In the genomic region with DNA sequence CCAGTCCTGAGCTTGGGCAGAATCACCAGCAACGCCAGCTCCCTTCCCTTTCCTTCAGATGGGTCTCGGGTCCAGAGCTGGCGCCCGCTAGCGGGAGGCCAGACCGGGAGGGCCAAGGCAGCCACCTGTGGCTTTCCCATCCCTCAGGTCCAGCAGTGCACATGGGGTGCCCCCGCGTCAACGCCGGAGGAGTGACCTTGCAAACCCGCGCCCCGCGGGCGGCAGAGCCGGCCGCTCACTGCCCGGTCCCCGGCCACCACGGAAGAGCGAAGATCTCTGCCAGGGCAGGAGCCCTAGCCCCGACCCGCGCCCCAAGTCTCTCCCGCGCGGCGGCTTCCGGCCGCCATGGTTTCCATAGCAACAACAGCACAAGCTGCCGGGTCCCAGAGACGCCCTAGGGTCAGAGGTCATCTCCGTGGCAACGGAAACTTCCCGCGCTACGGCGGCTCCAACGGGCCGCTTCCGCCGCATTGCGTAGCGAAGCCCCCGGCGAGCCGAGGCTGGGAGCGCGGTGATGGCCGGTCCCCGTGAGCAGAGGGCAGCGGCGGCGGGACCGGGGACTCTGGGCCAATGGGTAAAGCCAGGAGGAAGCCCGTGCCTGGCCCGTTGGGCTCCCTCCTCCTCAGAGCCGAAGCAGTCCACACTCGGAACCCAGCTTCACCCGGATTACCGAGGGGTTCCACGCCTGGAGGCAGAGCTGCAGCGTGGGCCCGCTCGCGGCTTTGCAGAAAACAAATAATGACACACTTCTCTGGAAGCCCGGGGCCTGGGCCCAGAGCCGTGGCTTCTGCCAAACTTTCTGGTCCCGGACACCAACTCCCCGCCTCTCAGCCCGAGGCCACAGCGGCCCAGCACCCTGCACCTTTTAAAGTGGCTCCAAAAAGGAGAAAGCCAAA, we compare ENCODE assay signal across 8 cellular contexts. TPM values are rescaled to one million over a fixed set of nuclear protein-coding genes. Genes with fewer than 3 reads are reported as not detected.
DNase-seq lines count a peak whose midpoint lies in the region; ATAC-seq and TF ChIP-seq lines count a peak whose summit lies in the region.

No MANE protein-coding gene starts in this region.

- H3K9me3 ChIP-seq in liver (ENCODE audit: control insufficient read depth in 4 of 4, low read length in 3 of 4), result no peaks in the 10 kb centered on the region

- H3K9ac ChIP-seq in liver (ENCODE audit: low read depth in 1 of 2, low read length in 2 of 2), result peak overlapping the region; percentile 73 to 88

- no peaks in the 10 kb centered on the region for H3K27me3 ChIP-seq in dorsolateral prefrontal cortex
- H3K27me3 ChIP-seq in liver (ENCODE audit: control insufficient read depth in 4 of 4, insufficient read depth in 4 of 4, low read length in 3 of 4), result no peaks in the 10 kb centered on the region

- H3K4me1 Mint-ChIP-seq in HFFc6 (ENCODE audit: low read depth), result no peaks in the 10 kb centered on the region

- peaks cover 0 to 23% (median 13%) of the 10 kb centered on the region in 4 donors for H3K4me1 ChIP-seq in liver (ENCODE audit: control insufficient read depth in 4 of 4, insufficient read depth in 4 of 4, low read length in 3 of 4)

- intact Hi-C loops in dorsolateral prefrontal cortex (cut with DNase I), result loop anchor here in 1 of 2 donors (5.0 kb wide), 1 partner anchor 453 kb away; a partner anchor contains a TSS

- TF ChIP-seq CTCF in dorsolateral prefrontal cortex (IDR thresholded peaks at IDR 0.05 in 54 of 56, conservative IDR thresholded peaks at IDR 0.05 in 2 of 56; ENCODE audit: low read depth in 1 of 56, partially characterized antibody in 56 of 56) (peak in 24 of 56 donors; percentile 1 to 35 (median 18)), liver (IDR thresholded peaks at IDR 0.05; ENCODE audit: low read depth, low read length, missing input control) (no peak), HFFc6 (IDR thresholded peaks at IDR 0.05) (no peak)

- H3K27me3 Mint-ChIP-seq in HFFc6 (ENCODE audit: insufficient read depth), result peaks cover 4% of the 10 kb centered on the region; the same call in 1 of the 2 replicates

- H3K4me3 Mint-ChIP-seq in HFFc6, result no peak overlapping the region

- DNase-seq in NCI-H2171 treated with DMSO at 0.1 percent for 48 hours (lab: John Stamatoyannopoulos, UW), result peak; percentile 88
- peak; percentile 95 to 96 for DNase-seq in activated CD4-positive, alpha-beta T cell treated with anti-CD3 and anti-CD28 coated beads, Interleukin-2, amount 50 U/mL, for 4 hours
- DNase-seq in dorsolateral prefrontal cortex, result peak; percentile 70 to 95 (median 90)
- peak; percentile 97 to 98 for DNase-seq in stimulated activated CD4-positive, alpha-beta T cell treated with anti-CD3 and anti-CD28 coated beads, Interleukin-2, amount 100 ng/mL, for 48 hours
- DNase-seq in HFFc6, result no peak

- peak overlapping the region in 54 of 59 donors; percentile 13 to 88 (median 76) for H3K27ac ChIP-seq in dorsolateral prefrontal cortex
- H3K27ac ChIP-seq in liver (ENCODE audit: low read depth in 1 of 2, low read length in 2 of 2), result peak overlapping the region; percentile 89 to 94

- WGBS in liver, result 1% methylated on average over 72 of the region's 72 CpGs

- peaks cover 7% of the 10 kb centered on the region for H3K9me3 Mint-ChIP-seq in HFFc6

- TF ChIP-seq RAD21 in liver (IDR thresholded peaks at IDR 0.05), result peak; percentile 68 to 71

- H3K36me3 Mint-ChIP-seq in HFFc6 (ENCODE audit: low read depth), result no peaks in the 10 kb centered on the region

- ATAC-seq in GM18508 (IDR thresholded peaks at IDR 0.05; ENCODE audit: insufficient read depth, unreplicated experiment) (peak; percentile 88), HG03025 (IDR thresholded peaks at IDR 0.05; ENCODE audit: low FRiP score, unreplicated experiment) (peak; percentile 95)

- H3K27ac Mint-ChIP-seq in HFFc6, result no peak overlapping the region

- H3K4me3 ChIP-seq in dorsolateral prefrontal cortex (peak overlapping the region; percentile 61 to 99 (median 91)), liver (ENCODE audit: low read depth in 1 of 3, low read length in 3 of 3) (peak overlapping the region; percentile 85 to 88 (median 86))

- H3K36me3 ChIP-seq in liver (ENCODE audit: control insufficient read depth in 4 of 4, insufficient read depth in 3 of 4, low read depth in 1 of 4, low read length in 3 of 4), result no peaks in the 10 kb centered on the region

TF ChIP-seq in liver, 16 proteins besides CTCF, POLR2A, EP300 and RAD21:
- TF ChIP-seq HNF4A (conservative IDR thresholded peaks at IDR 0.05), result peak in 1 of 2 donors; percentile 58
- peak; percentile 44 for TF ChIP-seq SP1 (IDR thresholded peaks at IDR 0.05)
- TF ChIP-seq, protein P1, sequence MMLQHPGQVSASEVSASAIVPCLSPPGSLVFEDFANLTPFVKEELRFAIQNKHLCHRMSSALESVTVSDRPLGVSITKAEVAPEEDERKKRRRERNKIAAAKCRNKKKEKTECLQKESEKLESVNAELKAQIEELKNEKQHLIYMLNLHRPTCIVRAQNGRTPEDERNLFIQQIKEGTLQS (IDR thresholded peaks at IDR 0.05), result no peak
- TF ChIP-seq HNF4G (IDR thresholded peaks at IDR 0.05), result no peak
- peak; percentile 92 for TF ChIP-seq NR2F2 (IDR thresholded peaks at IDR 0.05)
- TF ChIP-seq, protein P2, sequence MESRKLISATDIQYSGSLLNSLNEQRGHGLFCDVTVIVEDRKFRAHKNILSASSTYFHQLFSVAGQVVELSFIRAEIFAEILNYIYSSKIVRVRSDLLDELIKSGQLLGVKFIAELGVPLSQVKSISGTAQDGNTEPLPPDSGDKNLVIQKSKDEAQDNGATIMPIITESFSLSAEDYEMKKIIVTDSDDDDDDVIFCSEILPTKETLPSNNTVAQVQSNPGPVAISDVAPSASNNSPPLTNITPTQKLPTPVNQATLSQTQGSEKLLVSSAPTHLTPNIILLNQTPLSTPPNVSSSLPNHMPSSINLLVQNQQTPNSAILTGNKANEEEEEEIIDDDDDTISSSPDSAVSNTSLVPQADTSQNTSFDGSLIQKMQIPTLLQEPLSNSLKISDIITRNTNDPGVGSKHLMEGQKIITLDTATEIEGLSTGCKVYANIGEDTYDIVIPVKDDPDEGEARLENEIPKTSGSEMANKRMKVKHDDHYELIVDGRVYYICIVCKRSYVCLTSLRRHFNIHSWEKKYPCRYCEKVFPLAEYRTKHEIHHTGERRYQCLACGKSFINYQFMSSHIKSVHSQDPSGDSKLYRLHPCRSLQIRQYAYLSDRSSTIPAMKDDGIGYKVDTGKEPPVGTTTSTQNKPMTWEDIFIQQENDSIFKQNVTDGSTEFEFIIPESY (IDR thresholded peaks at IDR 0.05), result peak; percentile 45
- no peak for TF ChIP-seq EGR1 (IDR thresholded peaks at IDR 0.05; ENCODE audit: low read depth in 2 of 2)
- TF ChIP-seq RXRA (IDR thresholded peaks at IDR 0.05), result peak; percentile 11 to 33
- TF ChIP-seq, protein P3, sequence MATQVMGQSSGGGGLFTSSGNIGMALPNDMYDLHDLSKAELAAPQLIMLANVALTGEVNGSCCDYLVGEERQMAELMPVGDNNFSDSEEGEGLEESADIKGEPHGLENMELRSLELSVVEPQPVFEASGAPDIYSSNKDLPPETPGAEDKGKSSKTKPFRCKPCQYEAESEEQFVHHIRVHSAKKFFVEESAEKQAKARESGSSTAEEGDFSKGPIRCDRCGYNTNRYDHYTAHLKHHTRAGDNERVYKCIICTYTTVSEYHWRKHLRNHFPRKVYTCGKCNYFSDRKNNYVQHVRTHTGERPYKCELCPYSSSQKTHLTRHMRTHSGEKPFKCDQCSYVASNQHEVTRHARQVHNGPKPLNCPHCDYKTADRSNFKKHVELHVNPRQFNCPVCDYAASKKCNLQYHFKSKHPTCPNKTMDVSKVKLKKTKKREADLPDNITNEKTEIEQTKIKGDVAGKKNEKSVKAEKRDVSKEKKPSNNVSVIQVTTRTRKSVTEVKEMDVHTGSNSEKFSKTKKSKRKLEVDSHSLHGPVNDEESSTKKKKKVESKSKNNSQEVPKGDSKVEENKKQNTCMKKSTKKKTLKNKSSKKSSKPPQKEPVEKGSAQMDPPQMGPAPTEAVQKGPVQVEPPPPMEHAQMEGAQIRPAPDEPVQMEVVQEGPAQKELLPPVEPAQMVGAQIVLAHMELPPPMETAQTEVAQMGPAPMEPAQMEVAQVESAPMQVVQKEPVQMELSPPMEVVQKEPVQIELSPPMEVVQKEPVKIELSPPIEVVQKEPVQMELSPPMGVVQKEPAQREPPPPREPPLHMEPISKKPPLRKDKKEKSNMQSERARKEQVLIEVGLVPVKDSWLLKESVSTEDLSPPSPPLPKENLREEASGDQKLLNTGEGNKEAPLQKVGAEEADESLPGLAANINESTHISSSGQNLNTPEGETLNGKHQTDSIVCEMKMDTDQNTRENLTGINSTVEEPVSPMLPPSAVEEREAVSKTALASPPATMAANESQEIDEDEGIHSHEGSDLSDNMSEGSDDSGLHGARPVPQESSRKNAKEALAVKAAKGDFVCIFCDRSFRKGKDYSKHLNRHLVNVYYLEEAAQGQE (IDR thresholded peaks at IDR 0.05), result peak; percentile 93
- TF ChIP-seq FOXA2 (IDR thresholded peaks at IDR 0.05), result no peak
- TF ChIP-seq, protein P4, sequence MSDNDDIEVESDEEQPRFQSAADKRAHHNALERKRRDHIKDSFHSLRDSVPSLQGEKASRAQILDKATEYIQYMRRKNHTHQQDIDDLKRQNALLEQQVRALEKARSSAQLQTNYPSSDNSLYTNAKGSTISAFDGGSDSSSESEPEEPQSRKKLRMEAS (IDR thresholded peaks at IDR 0.05), result no peak
- peak; percentile 98 for TF ChIP-seq YY1 (IDR thresholded peaks at IDR 0.05)
- peak in 1 of 2 donors; percentile 86 for TF ChIP-seq GABPA (IDR thresholded peaks at IDR 0.05 in 1 of 2, conservative IDR thresholded peaks at IDR 0.05 in 1 of 2)
- TF ChIP-seq FOXA1 (IDR thresholded peaks at IDR 0.05), result no peak
- no peak for TF ChIP-seq TAF1 (conservative IDR thresholded peaks at IDR 0.05)
- TF ChIP-seq JUND (IDR thresholded peaks at IDR 0.05), result no peak

RNA-seq across cellular contexts. Expression of a gene that starts 7.4 kb away (rescaled TPM):
- total RNA-seq in dorsolateral prefrontal cortex (100 to 1,000 TPM in 34 of 120 experiments, 10 to 100 TPM in 86; 22.1 to 135 (median 87.7) TPM), liver (1 to 10 TPM in 1 of 2 donors, under 1 TPM in 1; 0.05 to 3.3 TPM)
- polyA plus RNA-seq in liver, result 1 to 10 TPM in 1 of 2 donors, under 1 TPM in 1; 0.33 to 1.8 TPM
- under 1 TPM in 2 of 6 experiments, not detected in 4; 0.02 to 0.03 TPM for total RNA-seq in HFFc6 (2021; fragmentation: NEBNext Ultra II Directional; extraction: Animal tissue kit (Norgen Biotek cat#: 25700))

Comparison
In these comparisons a context has a peak if more than half of its experiments do, and no peak if none do; other contexts are left out.
1. RNA of a gene that starts 7.4 kb away (total RNA-seq): 22.1 to 135 TPM in dorsolateral prefrontal cortex; 0.05 to 3.3 TPM in liver and 0.02 to 0.03 TPM in HFFc6; every median in the first group is over 4 times any median in the second.